Comparison of ENCODE assay signal across 8 cellular contexts in genomic region chr1:91501527-91501859, GRCh38. TPM values are rescaled to one million over a fixed set of nuclear protein-coding genes. Genes with fewer than 3 reads are reported as not detected.
A peak's percentile ranks its signal among the peaks of the same experiment; 100 is the strongest.
DNase-seq lines count a peak whose midpoint lies in the region; ATAC-seq and TF ChIP-seq lines count a peak whose summit lies in the region.

No MANE protein-coding gene starts in this region.

- CTCF ChIA-PET in activated CD4-positive, alpha-beta T cell treated with anti-CD3 and anti-CD28 coated beads for 36 hours (lab: Charles Lee): interaction anchor here (0.6 to 4.0 kb wide), 9 partner anchors 11 to 430 kb away, joined by 3 to 25 read pairs (median 4); no protein-coding TSS in a partner anchor
- CTCF ChIA-PET in HEK293T (lab: Yijun Ruan, JAX): interaction anchor here (0.6 to 1.5 kb wide), 4 partner anchors 14 to 335 kb away, joined by 3 to 6 read pairs (median 3); no protein-coding TSS in a partner anchor

- H3K36me3 ChIP-seq in iPS-15b (ENCODE audit: control insufficient read depth, insufficient read depth, low read length): no peaks in the 10 kb centered on the region

- H3K36me3 Mint-ChIP-seq in activated CD4-positive, alpha-beta T cell treated with anti-CD3 and anti-CD28 coated beads for 36 hours (ENCODE audit: low read depth): peaks cover 31% of the 10 kb centered on the region

- DNase-seq in activated CD4-positive, alpha-beta T cell treated with anti-CD3 and anti-CD28 coated beads for 36 hours: no peak
- no peak for DNase-seq in activated CD4-positive, alpha-beta T cell treated with anti-CD3 and anti-CD28 coated beads, Interleukin-2, amount 50 U/mL, for 4 hours
- DNase-seq in HEK293T (ENCODE audit: extremely low spot score) (peak; percentile 48), NCI-H1105 treated with DMSO at 0.1 percent for 48 hours (lab: John Stamatoyannopoulos, UW) (peak; percentile 92), stromal cell of bone marrow (ENCODE audit: low read depth) (peak; percentile 21), posterior vena cava (ENCODE audit: low spot score) (no peak)

- peaks cover 30% of the 10 kb centered on the region for H3K4me1 Mint-ChIP-seq in activated CD4-positive, alpha-beta T cell treated with anti-CD3 and anti-CD28 coated beads for 36 hours

- no peak overlapping the region for H3K27ac Mint-ChIP-seq in activated CD4-positive, alpha-beta T cell treated with anti-CD3 and anti-CD28 coated beads for 36 hours

- intact Hi-C loops in activated CD4-positive, alpha-beta T cell treated with anti-CD3 and anti-CD28 coated beads for 36 hours (cut with DNase I, micrococcal nuclease): loop anchor here (1.0 to 10.0 kb wide), 15 partner anchors 55 to 1504 kb away; partner anchors contain the start of genes TGFBR3 (in 2 of the 2), BTBD8 (in 1 of the 2), GLMN (in 1 of the 2) and RPAP2 (in 1 of the 2)
- intact Hi-C loops in posterior vena cava (cut with DNase I): no loop called here

- H3K9me3 Mint-ChIP-seq in activated CD4-positive, alpha-beta T cell treated with anti-CD3 and anti-CD28 coated beads for 36 hours (ENCODE audit: low read depth): no peaks in the 10 kb centered on the region

- no peaks in the 10 kb centered on the region for H3K27me3 ChIP-seq in iPS-15b (ENCODE audit: control insufficient read depth, insufficient read depth, low read length)

- no peaks in the 10 kb centered on the region for H3K27me3 Mint-ChIP-seq in activated CD4-positive, alpha-beta T cell treated with anti-CD3 and anti-CD28 coated beads for 36 hours

- POLR2A ChIA-PET in activated CD4-positive, alpha-beta T cell treated with anti-CD3 and anti-CD28 coated beads for 36 hours (lab: Charles Lee): interaction anchor here (0.7 kb wide), 2 partner anchors 75 to 313 kb away, joined by 3 to 5 read pairs; no protein-coding TSS in a partner anchor
- POLR2A ChIA-PET in HEK293T (lab: Yijun Ruan, JAX): interaction anchor here (0.5 to 3.4 kb wide), 20 partner anchors 10 to 790 kb away, joined by 3 to 33 read pairs (median 4); partner anchors contain the start of gene HFM1

- H3K4me3 ChIP-seq in WI38 (ENCODE audit: low read depth, low read length) (peak overlapping the region; percentile 77), iPS-15b (ENCODE audit: low read depth, low read length) (peak overlapping the region; percentile 96)

- peak; percentile 21 for ATAC-seq in activated CD4-positive, alpha-beta T cell treated with anti-CD3 and anti-CD28 coated beads for 36 hours

- no peak overlapping the region for H3K4me3 Mint-ChIP-seq in activated CD4-positive, alpha-beta T cell treated with anti-CD3 and anti-CD28 coated beads for 36 hours

- H3K4me1 ChIP-seq in iPS-15b (ENCODE audit: control insufficient read depth, insufficient read depth, low read length): peaks cover 13% of the 10 kb centered on the region

- TF ChIP-seq CTCF in WI38 (IDR thresholded peaks at IDR 0.05; ENCODE audit: low read depth, low read length): no peak; the same call in 1 of the 2 replicates

- H3K9ac ChIP-seq in iPS-15b (ENCODE audit: low read depth, low read length): peak overlapping the region; percentile 88

- H3K9me3 ChIP-seq in iPS-15b (ENCODE audit: control insufficient read depth, insufficient read depth, low read length): no peaks in the 10 kb centered on the region

TF ChIP-seq in HEK293T, 16 proteins besides CTCF, POLR2A, EP300 and RAD21:
- TF ChIP-seq CTBP1 (IDR thresholded peaks at IDR 0.05; ENCODE audit: borderline replicate concordance): no peak
- TF ChIP-seq SUZ12 (IDR thresholded peaks at IDR 0.05): no peak
- TF ChIP-seq TARDBP (IDR thresholded peaks at IDR 0.05): no peak
- no peak for TF ChIP-seq NFRKB (IDR thresholded peaks at IDR 0.05)
- TF ChIP-seq PKNOX1 (IDR thresholded peaks at IDR 0.05): no peak
- TF ChIP-seq BHLHE40 (IDR thresholded peaks at IDR 0.05; ENCODE audit: borderline replicate concordance): no peak
- no peak for TF ChIP-seq ZNF384 (IDR thresholded peaks at IDR 0.05)
- TF ChIP-seq L3MBTL2 (conservative IDR thresholded peaks at IDR 0.05): no peak
- TF ChIP-seq ELF4 (IDR thresholded peaks at IDR 0.05): no peak
- TF ChIP-seq LEF1 (IDR thresholded peaks at IDR 0.05; ENCODE audit: borderline replicate concordance): no peak
- TF ChIP-seq FOXA1 (IDR thresholded peaks at IDR 0.05): no peak
- no peak for TF ChIP-seq SP1 (IDR thresholded peaks at IDR 0.05)
- TF ChIP-seq FOXK2 (IDR thresholded peaks at IDR 0.05): no peak
- TF ChIP-seq FOXM1 (IDR thresholded peaks at IDR 0.05; ENCODE audit: borderline replicate concordance): no peak

RNA-seq across cellular contexts. Expression of gene CDC7, which starts 0.8 kb away (rescaled TPM):
- 10 to 100 TPM; 31.1 to 32.0 TPM for total RNA-seq in activated CD4-positive, alpha-beta T cell treated with anti-CD3 and anti-CD28 coated beads for 36 hours
- 1 to 10 TPM; 1.8 to 2.0 TPM for total RNA-seq in posterior vena cava

Comparison
In these comparisons a context has a peak if more than half of its experiments do, and no peak if none do; other contexts are left out.
1. DNase-seq: peak in HEK293T (single experiment), NCI-H1105 treated with DMSO at 0.1 percent for 48 hours (single experiment) and stromal cell of bone marrow (single experiment); none in activated CD4-positive, alpha-beta T cell treated with anti-CD3 and anti-CD28 coated beads for 36 hours (single experiment), activated CD4-positive, alpha-beta T cell treated with anti-CD3 and anti-CD28 coated beads, Interleukin-2, amount 50 U/mL, for 4 hours (0 of 2) and posterior vena cava (single experiment).
2. RNA of gene CDC7, which starts 0.8 kb away (total RNA-seq): 31.1 to 32.0 TPM in activated CD4-positive, alpha-beta T cell treated with anti-CD3 and anti-CD28 coated beads for 36 hours; 1.8 to 2.0 TPM in posterior vena cava; every median in the first group is over 10 times any median in the second.
3. intact Hi-C loops: an anchor here in activated CD4-positive, alpha-beta T cell treated with anti-CD3 and anti-CD28 coated beads for 36 hours (1.0 to 10.0 kb wide); none called in posterior vena cava.